In genomic region chrX:98516120-98516519, GRCh38 we compare ENCODE assay signal across 8 cellular contexts.
"Had no signal": no experiment of that assay in that cellular context is flagged by ENCODE, and none has a peak within 500 bp of the region (broad histone marks: within the 10 kb centered on the region; RNA-seq: fewer than 3 reads in every experiment).

No MANE protein-coding gene starts in this region.

- H3K9ac ChIP-seq: GM23248 had no signal

- H3K27ac ChIP-seq: GM23248 had no signal

- DNase-seq: GM23248, GOT3, H9, HCEC 1CT, KG1 had no signal

- H2AFZ ChIP-seq: GM23248 had no signal

- FAIRE-seq: H54, HTR-8/SVneo, K562 had no signal

- H3K4me3 ChIP-seq: GM23248, K562 had no signal

- ATAC-seq: K562 had no signal
